ENCODE assay signal across 17 cellular contexts in genomic region chr1:110610084-110610483, GRCh38. TPM values are rescaled to one million over a fixed set of nuclear protein-coding genes. Genes with fewer than 3 reads are reported as not detected.
"Had no signal": no experiment of that assay in that cellular context is flagged by ENCODE, and none has a peak within 500 bp of the region (broad histone marks: within the 10 kb centered on the region; RNA-seq: fewer than 3 reads in every experiment).

No MANE protein-coding gene starts in this region.

- H3K36me3 ChIP-seq: transverse colon had no signal

- H3K4me3 Mint-ChIP-seq: activated CD8-positive, alpha-beta T cell treated with anti-CD3 and anti-CD28 coated beads, Interleukin-2, amount 10 ng/mL, durations not matched to agents 7 days and 5 days; activated naive CD4-positive, alpha-beta T cell treated with anti-CD3 and anti-CD28 coated beads, Interleukin-2, amount 10 ng/mL, durations not matched to agents 7 days and 5 days had no signal

- DNase-seq: activated CD8-positive, alpha-beta T cell treated with anti-CD3 and anti-CD28 coated beads, Interleukin-2, amount 10 ng/mL, durations not matched to agents 7 days and 5 days; activated naive CD4-positive, alpha-beta T cell treated with anti-CD3 and anti-CD28 coated beads, Interleukin-2, amount 10 ng/mL, durations not matched to agents 7 days and 5 days; activated T-cell treated with anti-CD3 and anti-CD28 coated beads for 4 hours; amniotic stem cell; caudate nucleus; naive thymus-derived CD4-positive, alpha-beta T cell; stimulated activated CD4-positive, alpha-beta T cell treated with anti-CD3 and anti-CD28 coated beads, Interleukin-4, amount 100 ng/mL, for 1 hour; stimulated activated naive CD8-positive, alpha-beta T cell treated with anti-CD3 and anti-CD28 coated beads, Interleukin-15, Interleukin-2, amounts not matched to agents 100 U/mL and 50 U/mL, for 24 hours; SW 1271; T-helper 9 cell; transverse colon had no signal

- H3K9me3 ChIP-seq: transverse colon had no signal

- H3K9ac ChIP-seq: parathyroid adenoma had no signal

- H3K9me3 Mint-ChIP-seq: activated naive CD4-positive, alpha-beta T cell treated with anti-CD3 and anti-CD28 coated beads, Interleukin-2, amount 10 ng/mL, durations not matched to agents 7 days and 5 days; naive thymus-derived CD4-positive, alpha-beta T cell had no signal

- H3K27ac Mint-ChIP-seq: activated CD8-positive, alpha-beta T cell treated with anti-CD3 and anti-CD28 coated beads, Interleukin-2, amount 10 ng/mL, durations not matched to agents 7 days and 5 days; activated naive CD4-positive, alpha-beta T cell treated with anti-CD3 and anti-CD28 coated beads, Interleukin-2, amount 10 ng/mL, durations not matched to agents 7 days and 5 days; naive thymus-derived CD4-positive, alpha-beta T cell had no signal

- ATAC-seq: activated CD8-positive, alpha-beta T cell treated with anti-CD3 and anti-CD28 coated beads, Interleukin-2, amount 10 ng/mL, durations not matched to agents 7 days and 5 days; esophagus mucosa; left lobe of liver; naive thymus-derived CD4-positive, alpha-beta T cell; stimulated activated naive CD8-positive, alpha-beta T cell treated with anti-CD3 and anti-CD28 coated beads, Interleukin-15, Interleukin-2, amounts not matched to agents 100 U/mL and 50 U/mL, for 24 hours had no signal

- H3K27ac ChIP-seq: coronary artery, parathyroid adenoma, transverse colon had no signal

- H3K4me1 ChIP-seq: parathyroid adenoma had no signal

- H3K4me3 ChIP-seq: coronary artery, transverse colon had no signal

RNA-seq across cellular contexts. Expression of gene KCNA2, which starts 3.9 kb away (rescaled TPM):
- total RNA-seq: lung microvascular endothelial cell, renal cortical epithelial cell had no signal
